Comparison of ENCODE assay signal across 3 cellular contexts in genomic region chr3:100588251-100588650, GRCh38.
"Had no signal": no experiment of that assay in that cellular context is flagged by ENCODE, and none has a peak within 500 bp of the region (broad histone marks: within the 10 kb centered on the region; RNA-seq: fewer than 3 reads in every experiment).

No MANE protein-coding gene starts in this region.

- ATAC-seq: GM12878 had no signal

- DNase-seq: GDM1, GF-D8 had no signal
